ENCODE assay signal across 27 cellular contexts in the genomic region with DNA sequence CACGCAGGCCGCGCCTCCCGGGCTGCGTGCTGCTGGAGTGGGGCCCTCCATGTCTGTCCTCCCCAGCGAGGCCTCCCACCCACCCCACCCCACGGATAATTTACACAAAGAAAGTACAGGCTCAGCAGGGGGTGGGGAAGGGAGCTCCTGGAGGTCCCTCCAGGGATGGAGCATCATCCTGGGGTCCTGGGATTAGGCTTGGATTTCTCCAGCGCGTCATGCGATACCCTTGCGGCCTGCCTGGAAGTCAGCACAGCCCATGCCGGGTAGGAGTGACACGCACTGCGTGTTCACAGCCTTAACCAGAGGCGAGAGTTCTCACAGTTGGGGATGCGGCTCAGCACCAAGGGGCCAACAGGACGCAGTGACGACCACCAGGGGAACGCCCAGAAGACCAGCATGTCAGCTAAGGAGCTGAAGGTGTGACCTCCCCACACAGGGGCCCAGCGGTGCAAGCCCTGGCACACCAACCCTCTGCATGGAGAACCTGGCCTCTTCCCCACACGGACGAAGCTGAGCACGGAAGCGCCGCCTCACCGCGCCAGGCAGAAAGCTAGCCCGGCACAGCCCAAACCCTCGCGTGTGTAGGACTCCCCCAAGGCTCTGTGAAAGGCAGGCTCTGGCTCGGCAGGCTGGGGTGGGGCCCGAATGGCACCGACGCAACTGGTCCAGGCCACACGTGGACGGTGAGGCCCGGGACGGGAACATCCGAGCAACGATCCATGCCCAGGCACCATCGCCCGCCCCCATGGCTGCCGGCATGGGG.
"Had no signal": no experiment of that assay in that cellular context is flagged by ENCODE, and none has a peak within 500 bp of the region (broad histone marks: within the 10 kb centered on the region; RNA-seq: fewer than 3 reads in every experiment).

No MANE protein-coding gene starts in this region.

- H3K27me3 ChIP-seq: brain microvascular endothelial cell, dorsolateral prefrontal cortex had no signal

- H3K36me3 ChIP-seq: brain microvascular endothelial cell had no signal

- FAIRE-seq: astrocyte, frontal cortex had no signal

- ATAC-seq: activated CD4-positive, alpha-beta T cell treated with anti-CD3 and anti-CD28 coated beads for 36 hours; activated T-cell treated with anti-CD3 and anti-CD28 coated beads, Interleukin-2, amount 50 U/mL, for 72 hours; esophagus mucosa had no signal

- H3K27ac Mint-ChIP-seq: activated CD4-positive, alpha-beta memory T cell treated with anti-CD3 and anti-CD28 coated beads for 36 hours; activated CD4-positive, alpha-beta T cell treated with anti-CD3 and anti-CD28 coated beads for 36 hours; activated CD4-positive, alpha-beta T cell treated with anti-CD3 and anti-CD28 coated beads, Interleukin-2, amount 10 ng/mL, durations not matched to agents 24 days and 14 days; activated naive CD4-positive, alpha-beta T cell treated with anti-CD3 and anti-CD28 coated beads, Interleukin-2, amount 10 ng/mL, durations not matched to agents 7 days and 5 days; activated naive CD4-positive, alpha-beta T cell treated with anti-CD3 and anti-CD28 coated beads, Interleukin-2, amount 50 U/mL, for 72 hours; activated naive CD8-positive, alpha-beta T cell treated with anti-CD3 and anti-CD28 coated beads, Interleukin-2, amount 10 ng/mL, durations not matched to agents 7 days and 5 days; activated T-cell treated with anti-CD3 and anti-CD28 coated beads, Interleukin-2, amount 50 U/mL, for 24 hours; activated T-cell treated with anti-CD3 and anti-CD28 coated beads, Interleukin-2, amount 50 U/mL, for 72 hours; dendritic cell treated with granulocyte-macrophage colony-stimulating factor and Interleukin-4, amounts not matched to agents 40 ng/mL and 50 ng/mL, for 4 days had no signal

- H3K27ac ChIP-seq: brain microvascular endothelial cell, coronary artery, dorsolateral prefrontal cortex had no signal

- H3K4me3 Mint-ChIP-seq: activated CD4-positive, alpha-beta memory T cell treated with anti-CD3 and anti-CD28 coated beads for 36 hours; activated CD4-positive, alpha-beta T cell treated with anti-CD3 and anti-CD28 coated beads for 36 hours; activated CD4-positive, alpha-beta T cell treated with anti-CD3 and anti-CD28 coated beads, Interleukin-2, amount 10 ng/mL, durations not matched to agents 24 days and 14 days; activated naive CD4-positive, alpha-beta T cell treated with anti-CD3 and anti-CD28 coated beads, Interleukin-2, amount 10 ng/mL, durations not matched to agents 7 days and 5 days; activated naive CD8-positive, alpha-beta T cell treated with anti-CD3 and anti-CD28 coated beads, Interleukin-2, amount 10 ng/mL, durations not matched to agents 7 days and 5 days; activated T-cell treated with anti-CD3 and anti-CD28 coated beads, Interleukin-2, amount 50 U/mL, for 24 hours; activated T-cell treated with anti-CD3 and anti-CD28 coated beads, Interleukin-2, amount 50 U/mL, for 72 hours; central memory CD8-positive, alpha-beta T cell; dendritic cell treated with granulocyte-macrophage colony-stimulating factor and Interleukin-4, amounts not matched to agents 40 ng/mL and 50 ng/mL, for 4 days; endodermal cell had no signal

- H3K36me3 Mint-ChIP-seq: activated CD4-positive, alpha-beta memory T cell treated with anti-CD3 and anti-CD28 coated beads for 36 hours had no signal

- H3K27me3 Mint-ChIP-seq: activated CD4-positive, alpha-beta memory T cell treated with anti-CD3 and anti-CD28 coated beads for 36 hours; activated CD4-positive, alpha-beta T cell treated with anti-CD3 and anti-CD28 coated beads for 36 hours; activated CD4-positive, alpha-beta T cell treated with anti-CD3 and anti-CD28 coated beads, Interleukin-2, amount 10 ng/mL, durations not matched to agents 24 days and 14 days; activated naive CD4-positive, alpha-beta T cell treated with anti-CD3 and anti-CD28 coated beads, Interleukin-2, amount 10 ng/mL, durations not matched to agents 7 days and 5 days; activated naive CD8-positive, alpha-beta T cell treated with anti-CD3 and anti-CD28 coated beads, Interleukin-2, amount 10 ng/mL, durations not matched to agents 7 days and 5 days; activated T-cell treated with anti-CD3 and anti-CD28 coated beads, Interleukin-2, amount 50 U/mL, for 24 hours; central memory CD8-positive, alpha-beta T cell; dendritic cell treated with granulocyte-macrophage colony-stimulating factor and Interleukin-4, amounts not matched to agents 40 ng/mL and 50 ng/mL, for 4 days had no signal

- H3K4me1 Mint-ChIP-seq: activated CD4-positive, alpha-beta T cell treated with anti-CD3 and anti-CD28 coated beads, Interleukin-2, amount 10 ng/mL, durations not matched to agents 24 days and 14 days; activated naive CD4-positive, alpha-beta T cell treated with anti-CD3 and anti-CD28 coated beads, Interleukin-2, amount 10 ng/mL, durations not matched to agents 7 days and 5 days; activated naive CD8-positive, alpha-beta T cell treated with anti-CD3 and anti-CD28 coated beads, Interleukin-2, amount 10 ng/mL, durations not matched to agents 7 days and 5 days had no signal

- H3K9me3 Mint-ChIP-seq: activated naive CD4-positive, alpha-beta T cell treated with anti-CD3 and anti-CD28 coated beads, Interleukin-2, amount 50 U/mL, for 72 hours; activated T-cell treated with anti-CD3 and anti-CD28 coated beads, Interleukin-2, amount 50 U/mL, for 24 hours; central memory CD8-positive, alpha-beta T cell had no signal

- H3K4me3 ChIP-seq: coronary artery, dorsolateral prefrontal cortex had no signal

- DNase-seq: activated CD4-positive, alpha-beta memory T cell treated with anti-CD3 and anti-CD28 coated beads for 36 hours; activated CD4-positive, alpha-beta T cell treated with anti-CD3 and anti-CD28 coated beads for 36 hours; activated CD4-positive, alpha-beta T cell treated with anti-CD3 and anti-CD28 coated beads, Interleukin-2, amount 10 ng/mL, durations not matched to agents 24 days and 14 days; activated CD4-positive, CD25-positive, alpha-beta regulatory T cell; activated CD4-positive, CD25-positive, alpha-beta regulatory T cell treated with anti-CD3 and anti-CD28 coated beads, Interleukin-2, amount 50 U/mL, for 72 hours; activated CD8-positive, alpha-beta memory T cell treated with anti-CD3 and anti-CD28 coated beads, Interleukin-2, amount 50 U/mL, for 48 hours; activated gamma-delta T cell; activated naive CD4-positive, alpha-beta T cell; activated naive CD4-positive, alpha-beta T cell treated with anti-CD3 and anti-CD28 coated beads, Interleukin-2, amount 10 ng/mL, durations not matched to agents 7 days and 5 days; activated naive CD8-positive, alpha-beta T cell treated with anti-CD3 and anti-CD28 coated beads, Interleukin-2, amount 10 ng/mL, durations not matched to agents 7 days and 5 days; activated T-cell treated with anti-CD3 and anti-CD28 coated beads for 4 hours; activated T-cell treated with anti-CD3 and anti-CD28 coated beads, Interleukin-2, amount 50 U/mL, for 24 hours; activated T-cell treated with anti-CD3 and anti-CD28 coated beads, Interleukin-2, amount 50 U/mL, for 72 hours; brain microvascular endothelial cell; dorsolateral prefrontal cortex; effector memory CD4-positive, alpha-beta T cell; endodermal cell; foreskin fibroblast; head of caudate nucleus; T-helper 2 cell had no signal
